In genomic region chr3:46065751-46066256, GRCh38 we compare ENCODE assay signal across 17 cellular contexts. TPM values are rescaled to one million over a fixed set of nuclear protein-coding genes. Genes with fewer than 3 reads are reported as not detected.
DNase-seq lines count a peak whose midpoint lies in the region; ATAC-seq, FAIRE-seq and TF ChIP-seq lines count a peak whose summit lies in the region.
"Had no signal": no experiment of that assay in that cellular context is flagged by ENCODE, and none has a peak within 500 bp of the region (broad histone marks: within the 10 kb centered on the region; RNA-seq: fewer than 3 reads in every experiment).

No MANE protein-coding gene starts in this region.

- H3K9ac ChIP-seq in IMR-90 (ENCODE audit: low read depth, low read length): no peak overlapping the region

- H2BK15ac ChIP-seq in IMR-90 (ENCODE audit: low read depth, low read length): no peak overlapping the region

- H2BK120ac ChIP-seq in IMR-90 (ENCODE audit: low read depth, low read length): no peak overlapping the region

- H2AFZ ChIP-seq in IMR-90 (replicated peaks; ENCODE audit: low read length, poor library complexity): no peak overlapping the region

- no peak overlapping the region for H3K18ac ChIP-seq in IMR-90 (ENCODE audit: low read depth, low read length)

- no peak for ATAC-seq in IMR-90 (ENCODE audit: low read depth)
- no peak for ATAC-seq in naive thymus-derived CD4-positive, alpha-beta T cell
- no peak for ATAC-seq in GM18505 (IDR thresholded peaks at IDR 0.05; ENCODE audit: unreplicated experiment)
- ATAC-seq in pancreas: no peak

- dilution Hi-C loops in IMR-90 (cut with HindIII; ENCODE audit: low sequenced_read_pairs, unreplicated experiment): no loop called here

- H3K36me3 Mint-ChIP-seq in activated CD4-positive, alpha-beta T cell treated with anti-CD3 and anti-CD28 coated beads, Interleukin-2, amount 10 ng/mL, durations not matched to agents 24 days and 14 days (ENCODE audit: low read depth): peaks cover under 1% of the 10 kb centered on the region
- H3K36me3 Mint-ChIP-seq in activated T-helper 1 cell treated with anti-CD3 and anti-CD28 coated beads, Interleukin-12 subunit alpha, Interleukin-12 subunit beta, Interleukin-2, Interleukin-4 antibody, amounts not matched to agents 30 ng/mL and 10 ng/mL and 1 ng/mL, durations not matched to agents 14 hours and 24 hours and 36 hours (ENCODE audit: low read depth): peaks cover 3% of the 10 kb centered on the region
- peaks cover 0 to 9% (median under 1%) of the 10 kb centered on the region in 5 donors for H3K36me3 Mint-ChIP-seq in naive thymus-derived CD4-positive, alpha-beta T cell
- H3K36me3 Mint-ChIP-seq: memory B cell had no signal

- H3K27me3 ChIP-seq in IMR-90 (ENCODE audit: control insufficient read depth, insufficient read depth, low read length) (peaks cover 41% of the 10 kb centered on the region), pancreas (peaks cover 0 to under 1% (median 0%) of the 10 kb centered on the region in 4 donors)
- H3K27me3 ChIP-seq in naive thymus-derived CD4-positive, alpha-beta T cell (ENCODE audit: control insufficient read depth in 2 of 2, insufficient read depth in 2 of 2, low read length in 2 of 2): no peaks in the 10 kb centered on the region

- no peak overlapping the region for H2BK5ac ChIP-seq in IMR-90 (ENCODE audit: low read depth, low read length, poor library complexity, severe bottlenecking)

- no peak overlapping the region for H2AK5ac ChIP-seq in IMR-90 (ENCODE audit: low read depth, low read length)

- peak overlapping the region; percentile 39 for H3K4me3 Mint-ChIP-seq in activated CD4-positive, alpha-beta T cell treated with anti-CD3 and anti-CD28 coated beads, Interleukin-2, amount 10 ng/mL, durations not matched to agents 24 days and 14 days
- H3K4me3 Mint-ChIP-seq in activated T-helper 1 cell treated with anti-CD3 and anti-CD28 coated beads, Interleukin-12 subunit alpha, Interleukin-12 subunit beta, Interleukin-2, Interleukin-4 antibody, amounts not matched to agents 30 ng/mL and 10 ng/mL and 1 ng/mL, durations not matched to agents 14 hours and 24 hours and 36 hours: peak overlapping the region; percentile 63
- H3K4me3 Mint-ChIP-seq in naive thymus-derived CD4-positive, alpha-beta T cell: peak overlapping the region in 9 of 10 donors; percentile 62 to 88 (median 76)
- H3K4me3 Mint-ChIP-seq: dendritic cell treated with granulocyte-macrophage colony-stimulating factor and Interleukin-4, amounts not matched to agents 40 ng/mL and 50 ng/mL, for 4 days; memory B cell had no signal

- intact Hi-C loops in activated CD4-positive, alpha-beta T cell treated with anti-CD3 and anti-CD28 coated beads, Interleukin-2, amount 10 ng/mL, durations not matched to agents 24 days and 14 days (cut with micrococcal nuclease): loop anchor here (1.0 kb wide), 2 partner anchors 71 to 86 kb away; partner anchors contain the start of gene FYCO1
- intact Hi-C loops in IMR-90 (cut with micrococcal nuclease) (no loop called here), pancreas (cut with DNase I) (no loop called here)
- intact Hi-C loops in activated T-helper 1 cell treated with anti-CD3 and anti-CD28 coated beads, Interleukin-12 subunit alpha, Interleukin-12 subunit beta, Interleukin-2, Interleukin-4 antibody, amounts not matched to agents 30 ng/mL and 10 ng/mL and 1 ng/mL, durations not matched to agents 14 hours and 24 hours and 36 hours (cut with micrococcal nuclease): loop anchor here (1.0 kb wide), 4 partner anchors 47 to 202 kb away; partner anchors contain the start of gene FYCO1
- intact Hi-C loops in naive thymus-derived CD4-positive, alpha-beta T cell (cut with micrococcal nuclease): loop anchor here (1.0 to 5.0 kb wide), 4 partner anchors 12 to 71 kb away; partner anchors contain the start of genes FYCO1 (in 2 of the 2) and XCR1 (in 1 of the 2)

- DNase-seq in activated CD4-positive, alpha-beta T cell treated with anti-CD3 and anti-CD28 coated beads, Interleukin-2, amount 10 ng/mL, durations not matched to agents 24 days and 14 days: no peak
- no peak for DNase-seq in activated CD4-positive, alpha-beta T cell treated with anti-CD3 and anti-CD28 coated beads for 48 hours
- DNase-seq in IMR-90: no peak
- no peak for DNase-seq in activated T-helper 1 cell treated with anti-CD3 and anti-CD28 coated beads, Interleukin-12 subunit alpha, Interleukin-12 subunit beta, Interleukin-2, Interleukin-4 antibody, amounts not matched to agents 30 ng/mL and 10 ng/mL and 1 ng/mL, durations not matched to agents 14 hours and 24 hours and 36 hours (ENCODE audit: low spot score)
- peak in 1 of 9 donors; percentile 9 for DNase-seq in naive thymus-derived CD4-positive, alpha-beta T cell
- DNase-seq in epidermal melanocyte (ENCODE audit: insufficient read length, low spot score): no peak
- no peak for DNase-seq in pancreas
- DNase-seq: ACHN, KBM-7, NCI-H2227 treated with DMSO at 0.1 percent for 48 hours had no signal

- no peak overlapping the region for H3K14ac ChIP-seq in IMR-90 (replicated peaks; ENCODE audit: low read depth, low read length)

- H3K4me1 ChIP-seq in IMR-90 (ENCODE audit: control insufficient read depth, insufficient read depth, low read length): no peaks in the 10 kb centered on the region
- peaks cover 56 to 66% of the 10 kb centered on the region in 2 donors for H3K4me1 ChIP-seq in naive thymus-derived CD4-positive, alpha-beta T cell (ENCODE audit: control insufficient read depth in 2 of 2, insufficient read depth in 2 of 2, low read length in 2 of 2)
- H3K4me1 ChIP-seq in pancreas: no peaks in the 10 kb centered on the region

- no peaks in the 10 kb centered on the region for H3K36me3 ChIP-seq in IMR-90 (ENCODE audit: control insufficient read depth, insufficient read depth, low read length)
- H3K36me3 ChIP-seq in naive thymus-derived CD4-positive, alpha-beta T cell (ENCODE audit: control insufficient read depth in 2 of 3, insufficient read depth in 3 of 3, low read length in 3 of 3): no peaks in the 10 kb centered on the region
- no peaks in the 10 kb centered on the region for H3K36me3 ChIP-seq in pancreas

- H3K27me3 Mint-ChIP-seq in activated CD4-positive, alpha-beta T cell treated with anti-CD3 and anti-CD28 coated beads, Interleukin-2, amount 10 ng/mL, durations not matched to agents 24 days and 14 days: peaks cover 49% of the 10 kb centered on the region
- H3K27me3 Mint-ChIP-seq in activated T-helper 1 cell treated with anti-CD3 and anti-CD28 coated beads, Interleukin-12 subunit alpha, Interleukin-12 subunit beta, Interleukin-2, Interleukin-4 antibody, amounts not matched to agents 30 ng/mL and 10 ng/mL and 1 ng/mL, durations not matched to agents 14 hours and 24 hours and 36 hours (ENCODE audit: insufficient read depth): peaks cover 37% of the 10 kb centered on the region
- peaks cover 0 to 67% (median 0%) of the 10 kb centered on the region in 5 donors for H3K27me3 Mint-ChIP-seq in naive thymus-derived CD4-positive, alpha-beta T cell
- H3K27me3 Mint-ChIP-seq: memory B cell had no signal

- peaks cover 6% of the 10 kb centered on the region for H3K9me3 Mint-ChIP-seq in activated CD4-positive, alpha-beta T cell treated with anti-CD3 and anti-CD28 coated beads, Interleukin-2, amount 10 ng/mL, durations not matched to agents 24 days and 14 days
- H3K9me3 Mint-ChIP-seq in activated T-helper 1 cell treated with anti-CD3 and anti-CD28 coated beads, Interleukin-12 subunit alpha, Interleukin-12 subunit beta, Interleukin-2, Interleukin-4 antibody, amounts not matched to agents 30 ng/mL and 10 ng/mL and 1 ng/mL, durations not matched to agents 14 hours and 24 hours and 36 hours: peaks cover 2% of the 10 kb centered on the region
- H3K9me3 Mint-ChIP-seq in naive thymus-derived CD4-positive, alpha-beta T cell: peaks cover 0 to 12% (median 1%) of the 10 kb centered on the region in 11 donors
- H3K9me3 Mint-ChIP-seq: dendritic cell treated with granulocyte-macrophage colony-stimulating factor and Interleukin-4, amounts not matched to agents 40 ng/mL and 50 ng/mL, for 4 days had no signal

- TF ChIP-seq CTCF in IMR-90 (conservative IDR thresholded peaks at IDR 0.05; ENCODE audit: low read depth, low read length) (no peak), pancreas (IDR thresholded peaks at IDR 0.05) (no peak)

- TF ChIP-seq RAD21 in IMR-90 (IDR thresholded peaks at IDR 0.05; ENCODE audit: low read length): no peak

- H2AK9ac ChIP-seq in IMR-90 (replicated peaks; ENCODE audit: low read depth, low read length, poor library complexity): peak overlapping the region; percentile 37

- H3K9me1 ChIP-seq in IMR-90 (ENCODE audit: insufficient read depth, low read length): no peaks in the 10 kb centered on the region; the same call in 1 of the 2 replicates

- no peak overlapping the region for H3K4me2 ChIP-seq in IMR-90 (ENCODE audit: low read depth, low read length)

- no peak overlapping the region for H4K91ac ChIP-seq in IMR-90 (ENCODE audit: insufficient read depth, low read depth, low read length)

- H3K4me1 Mint-ChIP-seq in activated CD4-positive, alpha-beta T cell treated with anti-CD3 and anti-CD28 coated beads, Interleukin-2, amount 10 ng/mL, durations not matched to agents 24 days and 14 days: peaks cover 56% of the 10 kb centered on the region
- peaks cover 59% of the 10 kb centered on the region for H3K4me1 Mint-ChIP-seq in activated T-helper 1 cell treated with anti-CD3 and anti-CD28 coated beads, Interleukin-12 subunit alpha, Interleukin-12 subunit beta, Interleukin-2, Interleukin-4 antibody, amounts not matched to agents 30 ng/mL and 10 ng/mL and 1 ng/mL, durations not matched to agents 14 hours and 24 hours and 36 hours (ENCODE audit: low read depth)
- peaks cover 53 to 87% (median 77%) of the 10 kb centered on the region in 7 donors for H3K4me1 Mint-ChIP-seq in naive thymus-derived CD4-positive, alpha-beta T cell

- POLR2A ChIA-PET in IMR-90 (lab: Charles Lee; ENCODE audit: unreplicated experiment): interaction anchor here (0.6 kb wide), 1 partner anchor 15 kb away, joined by 3 read pairs; no protein-coding TSS in a partner anchor
- POLR2A ChIA-PET in naive thymus-derived CD4-positive, alpha-beta T cell (lab: Charles Lee): interaction anchor here (1.0 to 1.6 kb wide), 7 partner anchors 11 to 89 kb away, joined by 3 to 8 read pairs (median 3); partner anchors contain the start of gene FYCO1

- no peak overlapping the region for H3K23ac ChIP-seq in IMR-90 (ENCODE audit: low read depth, low read length)

- CTCF ChIA-PET in IMR-90 (lab: Yijun Ruan, JAX): no interaction called here
- CTCF ChIA-PET in naive thymus-derived CD4-positive, alpha-beta T cell (lab: Charles Lee): interaction anchor here (1.2 to 2.4 kb wide), 5 partner anchors 12 to 126 kb away, joined by 3 to 13 read pairs (median 6); no protein-coding TSS in a partner anchor

- H3K56ac ChIP-seq in IMR-90 (ENCODE audit: extremely low read depth, insufficient read depth, low read length): no peak overlapping the region

- in situ Hi-C loops in IMR-90 (cut with MboI; ENCODE audit: low sequenced_read_pairs): no loop called here

- no peak for FAIRE-seq in pancreas (lab: Jason Lieb, UNC)
- FAIRE-seq: islet of Langerhans had no signal

- peak overlapping the region; percentile 75 for H3K27ac Mint-ChIP-seq in activated CD4-positive, alpha-beta T cell treated with anti-CD3 and anti-CD28 coated beads, Interleukin-2, amount 10 ng/mL, durations not matched to agents 24 days and 14 days
- peak overlapping the region; percentile 59 for H3K27ac Mint-ChIP-seq in activated T-helper 1 cell treated with anti-CD3 and anti-CD28 coated beads, Interleukin-12 subunit alpha, Interleukin-12 subunit beta, Interleukin-2, Interleukin-4 antibody, amounts not matched to agents 30 ng/mL and 10 ng/mL and 1 ng/mL, durations not matched to agents 14 hours and 24 hours and 36 hours
- peak overlapping the region; percentile 33 to 90 (median 81) for H3K27ac Mint-ChIP-seq in naive thymus-derived CD4-positive, alpha-beta T cell
- H3K27ac Mint-ChIP-seq: dendritic cell treated with granulocyte-macrophage colony-stimulating factor and Interleukin-4, amounts not matched to agents 40 ng/mL and 50 ng/mL, for 4 days; memory B cell had no signal

- H3K27ac ChIP-seq in IMR-90 (ENCODE audit: insufficient read depth, low read length): no peak overlapping the region
- peak overlapping the region; percentile 56 for H3K27ac ChIP-seq in naive thymus-derived CD4-positive, alpha-beta T cell (ENCODE audit: low read depth, low read length)
- H3K27ac ChIP-seq in pancreas: no peak overlapping the region
- H3K27ac ChIP-seq: HL-60 had no signal

- H4K20me1 ChIP-seq in IMR-90 (ENCODE audit: insufficient read depth, low read length): no peaks in the 10 kb centered on the region

- BruUV-seq in IMR-90 (replicated peaks; lab: Mats Ljungman, UMichigan): no TSS peak

- H3K79me1 ChIP-seq in IMR-90 (ENCODE audit: low read depth in 1 of 2, low read length in 2 of 2): no peaks in the 10 kb centered on the region

- TF ChIP-seq POLR2A in IMR-90 (IDR thresholded peaks at IDR 0.05; ENCODE audit: low read depth, low read length): no peak
- no peak for TF ChIP-seq POLR2A in GM18505 (IDR thresholded peaks at IDR 0.05; ENCODE audit: borderline replicate concordance, extremely low read depth, insufficient read depth, insufficient read length)

- H3K4me3 ChIP-seq in IMR-90 (ENCODE audit: insufficient read depth, low read depth, low read length) (no peak overlapping the region), pancreas (no peak overlapping the region)
- H3K4me3 ChIP-seq in naive thymus-derived CD4-positive, alpha-beta T cell (ENCODE audit: low read length): no peak overlapping the region

- no peak overlapping the region for H4K8ac ChIP-seq in IMR-90 (ENCODE audit: low read depth in 2 of 2, low read length in 2 of 2)

- H2BK20ac ChIP-seq in IMR-90 (ENCODE audit: low read depth, low read length): no peak overlapping the region

- WGBS in IMR-90 (ENCODE audit: extremely low coverage in 2 of 2, insufficient read length in 1 of 2), 2 experiments: no CpG with 5 or more reads among the region's 8 CpGs
- WGBS in pancreas, 2 donors: 83 to 85% methylated on average over 8 of the region's 8 CpGs

- H3K9me3 ChIP-seq in IMR-90 (ENCODE audit: control insufficient read depth, insufficient read depth, low read length): no peaks in the 10 kb centered on the region
- H3K9me3 ChIP-seq in naive thymus-derived CD4-positive, alpha-beta T cell (ENCODE audit: control insufficient read depth in 2 of 3, low read length in 3 of 3): no peaks in the 10 kb centered on the region
- no peaks in the 10 kb centered on the region for H3K9me3 ChIP-seq in pancreas

- H4K5ac ChIP-seq in IMR-90 (ENCODE audit: low read depth, low read length): no peak overlapping the region

- no peak overlapping the region for H3K4ac ChIP-seq in IMR-90 (ENCODE audit: low read depth, low read length)

RNA-seq across cellular contexts. Expression of gene XCR1, which starts 38.5 kb away (rescaled TPM):
- total RNA-seq in activated CD4-positive, alpha-beta T cell treated with anti-CD3 and anti-CD28 coated beads, Interleukin-2, amount 10 ng/mL, durations not matched to agents 24 days and 14 days: 0.05 TPM in 1 of 2 replicates, not detected in the other
- not detected in 2 replicates for total RNA-seq in IMR-90 (2012; rRNA removed)
- polyA plus RNA-seq in IMR-90 (2012; rRNA removed): not detected in 2 replicates
- polyA plus RNA-seq in IMR-90 (2012; cell fraction: cytosol; rRNA removed): not detected in 2 replicates
- not detected in 2 replicates for polyA plus RNA-seq in IMR-90 (2012; cell fraction: nucleus; rRNA removed; ENCODE audit: low replicate concordance)
- 0.05 and 0.08 TPM in 2 replicates for total RNA-seq in activated T-helper 1 cell treated with anti-CD3 and anti-CD28 coated beads, Interleukin-12 subunit alpha, Interleukin-12 subunit beta, Interleukin-2, Interleukin-4 antibody, amounts not matched to agents 30 ng/mL and 10 ng/mL and 1 ng/mL, durations not matched to agents 14 hours and 24 hours and 36 hours
- total RNA-seq in naive thymus-derived CD4-positive, alpha-beta T cell: under 1 TPM in 2 of 5 experiments, not detected in 3; 0.05 to 0.88 TPM
- not detected for polyA plus RNA-seq in naive thymus-derived CD4-positive, alpha-beta T cell
- total RNA-seq in pancreas: under 1 TPM in 4 of 6 donors, not detected in 2; 0.04 to 0.31 (median 0.20) TPM
- not detected for polyA plus RNA-seq in pancreas
- total RNA-seq: G401 had no signal
- polyA plus RNA-seq: neural cell had no signal

Comparison
In these comparisons a context has a peak if more than half of its experiments do, and no peak if none do; other contexts are left out.
1. intact Hi-C loops: an anchor here in activated CD4-positive, alpha-beta T cell treated with anti-CD3 and anti-CD28 coated beads, Interleukin-2, amount 10 ng/mL, durations not matched to agents 24 days and 14 days (1.0 kb wide), activated T-helper 1 cell treated with anti-CD3 and anti-CD28 coated beads, Interleukin-12 subunit alpha, Interleukin-12 subunit beta, Interleukin-2, Interleukin-4 antibody, amounts not matched to agents 30 ng/mL and 10 ng/mL and 1 ng/mL, durations not matched to agents 14 hours and 24 hours and 36 hours (1.0 kb wide) and naive thymus-derived CD4-positive, alpha-beta T cell (1.0 to 5.0 kb wide); none called in IMR-90 and pancreas.